In genomic region chr6:27837636-27838512, GRCh38 we compare ENCODE assay signal across 8 cellular contexts.
A peak's percentile ranks its signal among the peaks of the same experiment; 100 is the strongest.
DNase-seq lines count a peak whose midpoint lies in the region; ATAC-seq, FAIRE-seq and TF ChIP-seq lines count a peak whose summit lies in the region.

No MANE protein-coding gene starts in this region.

- H3K27ac Mint-ChIP-seq in activated naive CD8-positive, alpha-beta T cell treated with anti-CD3 and anti-CD28 coated beads, Interleukin-2, amount 50 U/mL, for 24 hours = no peak overlapping the region

- H3K4me1 Mint-ChIP-seq in activated naive CD8-positive, alpha-beta T cell treated with anti-CD3 and anti-CD28 coated beads, Interleukin-2, amount 50 U/mL, for 24 hours = peaks cover 24% of the 10 kb centered on the region

- peak overlapping the region; percentile 80 to 100 for H3K27ac ChIP-seq in ovary

- FAIRE-seq in urothelium cell line (lab: Jason Lieb, UNC) = no peak

- H3K27me3 Mint-ChIP-seq in activated naive CD8-positive, alpha-beta T cell treated with anti-CD3 and anti-CD28 coated beads, Interleukin-2, amount 50 U/mL, for 24 hours = peaks cover 3% of the 10 kb centered on the region

- no peaks in the 10 kb centered on the region for H3K9me3 ChIP-seq in ovary

- peak overlapping the region; percentile 89 for H3K4me3 ChIP-seq in GM12865 (ENCODE audit: low read depth, low read length)
- H3K4me3 ChIP-seq in ovary = peak overlapping the region; percentile 74

- peak; percentile 97 for TF ChIP-seq POLR2A in ovary (IDR thresholded peaks at IDR 0.05)

- H3K9me3 Mint-ChIP-seq in activated naive CD8-positive, alpha-beta T cell treated with anti-CD3 and anti-CD28 coated beads, Interleukin-2, amount 50 U/mL, for 24 hours = no peaks in the 10 kb centered on the region

- intact Hi-C loops in Right ventricle myocardium inferior (cut with DNase I) (loop anchor here (1.0 to 10.0 kb wide), 3 partner anchors 34 to 1813 kb away; a partner anchor contains a TSS), ovary (cut with DNase I) (loop anchor here in 1 of 4 donors (2.0 kb wide), 2 partner anchors 27 kb away; a partner anchor contains a TSS)

- TF ChIP-seq CTCF in GM12865 (IDR thresholded peaks at IDR 0.05; ENCODE audit: insufficient read depth, low read depth, low read length, missing control alignments) (no peak), ovary (IDR thresholded peaks at IDR 0.05) (no peak)

- TF ChIP-seq EP300 in ovary (IDR thresholded peaks at IDR 0.05) = peak; percentile 12

- H3K4me1 ChIP-seq in ovary (ENCODE audit: insufficient read depth) = peaks cover 5% of the 10 kb centered on the region

- WGBS in ovary, 3 donors = 0% methylated on average over 36 to 49 of the region's 49 CpGs

- H3K36me3 ChIP-seq in ovary = no peaks in the 10 kb centered on the region

- no peaks in the 10 kb centered on the region for H3K36me3 Mint-ChIP-seq in activated naive CD8-positive, alpha-beta T cell treated with anti-CD3 and anti-CD28 coated beads, Interleukin-2, amount 50 U/mL, for 24 hours (ENCODE audit: low read depth)

- ATAC-seq in HG02610 (IDR thresholded peaks at IDR 0.05; ENCODE audit: unreplicated experiment) (peak; percentile 80), SK-N-SH treated with all-trans-retinoic acid at 6 μM for 48 hours (peak; percentile 82), Right ventricle myocardium inferior (peak; percentile 92)
- ATAC-seq in activated naive CD8-positive, alpha-beta T cell treated with anti-CD3 and anti-CD28 coated beads, Interleukin-2, amount 50 U/mL, for 24 hours = peak; percentile 69

- DNase-seq in GM12865 (ENCODE audit: low read depth) = peak; percentile 99
- peak; percentile 96 for DNase-seq in NCI-H1092 (lab: John Stamatoyannopoulos, UW)
- DNase-seq in activated naive CD8-positive, alpha-beta T cell treated with anti-CD3 and anti-CD28 coated beads, Interleukin-2, amount 50 U/mL, for 24 hours = peak; percentile 78
- DNase-seq in Right ventricle myocardium inferior (ENCODE audit: missing footprints) = peak; percentile 87
- DNase-seq in ovary = peak; percentile 80 to 88 (median 85)
- DNase-seq in urothelium cell line (ENCODE audit: low spot score) = peak; percentile 80

- no peaks in the 10 kb centered on the region for H3K27me3 ChIP-seq in ovary

- no peak overlapping the region for H3K4me3 Mint-ChIP-seq in activated naive CD8-positive, alpha-beta T cell treated with anti-CD3 and anti-CD28 coated beads, Interleukin-2, amount 50 U/mL, for 24 hours

TF ChIP-seq in SK-N-SH treated with all-trans-retinoic acid at 6 μM for 48 hours, 23 proteins besides CTCF, POLR2A, EP300 and RAD21:
- TF ChIP-seq OSR1 (CRISPR knock-in tag; IDR thresholded peaks at IDR 0.05) (no peak), PPARA (CRISPR knock-in tag; IDR thresholded peaks at IDR 0.05; ENCODE audit: borderline replicate concordance) (no peak), ZFP30 (CRISPR knock-in tag; IDR thresholded peaks at IDR 0.05) (no peak), BACH2 (CRISPR knock-in tag; IDR thresholded peaks at IDR 0.05; ENCODE audit: borderline replicate concordance) (no peak), ARNTL (CRISPR knock-in tag; IDR thresholded peaks at IDR 0.05; ENCODE audit: borderline replicate concordance, low read depth) (0 out of 2 replicates have a peak, but pooled peaks have one; percentile 21), ESRRG (CRISPR knock-in tag; IDR thresholded peaks at IDR 0.05) (no peak), ZNF8 (CRISPR knock-in tag; IDR thresholded peaks at IDR 0.05) (peak; percentile 28; the same call in 1 of the 2 replicates), SNAI2 (CRISPR knock-in tag; IDR thresholded peaks at IDR 0.05) (no peak), PATZ1 (CRISPR knock-in tag; IDR thresholded peaks at IDR 0.05; ENCODE audit: borderline replicate concordance) (peak; percentile 2; the same call in 1 of the 2 replicates), ZC3H10 (CRISPR knock-in tag; IDR thresholded peaks at IDR 0.05) (no peak), CSDC2 (CRISPR knock-in tag; IDR thresholded peaks at IDR 0.05) (no peak), ZNF70 (CRISPR knock-in tag; IDR thresholded peaks at IDR 0.05) (no peak), ZNF565 (CRISPR knock-in tag; conservative IDR thresholded peaks at IDR 0.05; ENCODE audit: low read depth) (no peak), GLIS3 (CRISPR knock-in tag; IDR thresholded peaks at IDR 0.05) (no peak)

Comparison
In these comparisons a context has a peak if more than half of its experiments do, and no peak if none do; other contexts are left out.
1. Peak in every context shown above with its lines: DNase-seq, ATAC-seq, H3K4me3 ChIP-seq and H3K27ac ChIP-seq.